In the genomic region with DNA sequence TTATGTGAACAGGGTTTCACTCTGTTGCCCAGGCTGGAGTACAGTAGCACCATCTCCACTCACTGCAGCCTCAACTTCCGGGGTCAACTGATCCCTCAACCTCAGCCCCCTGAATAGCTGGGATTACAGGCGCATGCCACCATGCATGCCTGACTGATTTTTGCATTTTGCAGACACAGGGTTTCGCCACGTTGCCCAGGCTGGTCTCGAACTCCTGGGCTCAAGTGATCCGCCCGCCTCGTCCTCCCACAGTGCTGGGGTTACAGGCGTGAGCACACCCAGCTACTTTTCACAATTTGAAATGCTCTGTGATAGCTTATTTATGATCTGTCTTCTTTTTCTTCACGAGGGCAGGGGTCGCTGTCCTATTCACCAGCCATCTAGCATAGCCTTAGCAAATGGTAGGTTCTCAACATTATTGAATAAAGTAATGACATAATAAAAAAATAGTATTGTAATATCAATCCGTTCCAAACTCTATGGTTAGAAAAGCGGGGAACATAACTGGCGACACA, we compare ENCODE assay signal across 8 cellular contexts. TPM values are rescaled to one million over a fixed set of nuclear protein-coding genes. Genes with fewer than 3 reads are reported as not detected.
A peak's percentile ranks its signal among the peaks of the same experiment; 100 is the strongest.
DNase-seq lines count a peak whose midpoint lies in the region; ATAC-seq and TF ChIP-seq lines count a peak whose summit lies in the region.

No MANE protein-coding gene starts in this region.

- TF ChIP-seq CTCF in hepatocyte (IDR thresholded peaks at IDR 0.05; ENCODE audit: poor library complexity) = no peak

- POLR2A ChIA-PET in T-cell (lab: Charles Lee) = interaction anchor here in 1 of 2 donors (0.6 to 0.7 kb wide), 2 partner anchors 13 to 372 kb away, joined by 3 to 5 read pairs; no protein-coding TSS in a partner anchor

- intact Hi-C loops in activated CD4-positive, alpha-beta T cell treated with anti-CD3 and anti-CD28 coated beads, Interleukin-2, amount 10 ng/mL, durations not matched to agents 24 days and 14 days (cut with micrococcal nuclease) = loop anchor here (1.0 to 10.0 kb wide), 4 partner anchors 8 to 362 kb away; no protein-coding TSS in a partner anchor

- peaks cover 54% of the 10 kb centered on the region for H3K4me1 Mint-ChIP-seq in activated CD4-positive, alpha-beta T cell treated with anti-CD3 and anti-CD28 coated beads, Interleukin-2, amount 10 ng/mL, durations not matched to agents 24 days and 14 days
- peaks cover 66 to 75% (median 74%) of the 10 kb centered on the region in 3 donors for H3K4me1 Mint-ChIP-seq in T-cell
- peaks cover 60% of the 10 kb centered on the region for H3K4me1 Mint-ChIP-seq in stimulated activated effector memory CD8-positive, alpha-beta T cell treated with anti-CD3 and anti-CD28 coated beads, Interleukin-12 subunit alpha, Interleukin-12 subunit beta, amount 100 ng/mL, for 72 hours

- no peak for ATAC-seq in T-cell (replicated peaks in 1 of 4)
- ATAC-seq in stimulated activated effector memory CD8-positive, alpha-beta T cell treated with anti-CD3 and anti-CD28 coated beads, Interleukin-12 subunit alpha, Interleukin-12 subunit beta, amount 100 ng/mL, for 72 hours = no peak

- peaks cover 33% of the 10 kb centered on the region for H3K36me3 Mint-ChIP-seq in activated CD4-positive, alpha-beta T cell treated with anti-CD3 and anti-CD28 coated beads, Interleukin-2, amount 10 ng/mL, durations not matched to agents 24 days and 14 days (ENCODE audit: low read depth)
- H3K36me3 Mint-ChIP-seq in T-cell = peaks cover 26% of the 10 kb centered on the region
- peaks cover 53% of the 10 kb centered on the region for H3K36me3 Mint-ChIP-seq in stimulated activated effector memory CD8-positive, alpha-beta T cell treated with anti-CD3 and anti-CD28 coated beads, Interleukin-12 subunit alpha, Interleukin-12 subunit beta, amount 100 ng/mL, for 72 hours

- no peaks in the 10 kb centered on the region for H3K27me3 Mint-ChIP-seq in activated CD4-positive, alpha-beta T cell treated with anti-CD3 and anti-CD28 coated beads, Interleukin-2, amount 10 ng/mL, durations not matched to agents 24 days and 14 days
- H3K27me3 Mint-ChIP-seq in T-cell = no peaks in the 10 kb centered on the region

- 70% methylated on average over 14 of the region's 14 CpGs for WGBS in hepatocyte (ENCODE audit: low lambda C conversion rate, missing lambda C conversion rate)

- H3K9me3 Mint-ChIP-seq in activated CD4-positive, alpha-beta T cell treated with anti-CD3 and anti-CD28 coated beads, Interleukin-2, amount 10 ng/mL, durations not matched to agents 24 days and 14 days = no peaks in the 10 kb centered on the region
- H3K9me3 Mint-ChIP-seq in T-cell = no peaks in the 10 kb centered on the region
- no peaks in the 10 kb centered on the region for H3K9me3 Mint-ChIP-seq in stimulated activated effector memory CD8-positive, alpha-beta T cell treated with anti-CD3 and anti-CD28 coated beads, Interleukin-12 subunit alpha, Interleukin-12 subunit beta, amount 100 ng/mL, for 72 hours

- DNase-seq in activated CD4-positive, alpha-beta T cell treated with anti-CD3 and anti-CD28 coated beads, Interleukin-2, amount 10 ng/mL, durations not matched to agents 24 days and 14 days = no peak
- DNase-seq in activated CD4-positive, alpha-beta T cell treated with anti-CD3 and anti-CD28 coated beads, Interleukin-2, amount 50 U/mL, for 4 hours = no peak
- DNase-seq in T-cell (no peak), hepatocyte (ENCODE audit: low spot score) (no peak), NCI-H69 (lab: John Stamatoyannopoulos, UW) (no peak), inferior parietal cortex (ENCODE audit: extremely low spot score) (no peak)
- no peak for DNase-seq in stimulated activated effector memory CD8-positive, alpha-beta T cell treated with anti-CD3 and anti-CD28 coated beads, Interleukin-12 subunit alpha, Interleukin-12 subunit beta, amount 100 ng/mL, for 72 hours (ENCODE audit: low spot score in 2 of 2)
- no peak for DNase-seq in activated CD4-positive, alpha-beta T cell treated with anti-CD3 and anti-CD28 coated beads, Interleukin-2, amount 50 U/mL, for 48 hours

- H2AFZ ChIP-seq in hepatocyte = peak overlapping the region; percentile 42

- H3K36me3 ChIP-seq in hepatocyte (replicated peaks; ENCODE audit: insufficient read depth, low read depth) = no peaks in the 10 kb centered on the region

- CTCF ChIA-PET in T-cell (lab: Charles Lee) = interaction anchor here (0.5 to 5.3 kb wide), 7 partner anchors 9 to 76 kb away, joined by 3 to 48 read pairs (median 4); no protein-coding TSS in a partner anchor

- H4K20me1 ChIP-seq in hepatocyte (ENCODE audit: insufficient read depth, poor library complexity, severe bottlenecking) = no peaks in the 10 kb centered on the region

- H3K27me3 ChIP-seq in hepatocyte = no peaks in the 10 kb centered on the region

- peak overlapping the region; percentile 49 for H3K4me2 ChIP-seq in hepatocyte

- H3K27ac Mint-ChIP-seq in activated CD4-positive, alpha-beta T cell treated with anti-CD3 and anti-CD28 coated beads, Interleukin-2, amount 10 ng/mL, durations not matched to agents 24 days and 14 days = no peak overlapping the region
- peak overlapping the region; percentile 83 to 89 for H3K27ac Mint-ChIP-seq in T-cell
- peak overlapping the region; percentile 98 for H3K27ac Mint-ChIP-seq in stimulated activated effector memory CD8-positive, alpha-beta T cell treated with anti-CD3 and anti-CD28 coated beads, Interleukin-12 subunit alpha, Interleukin-12 subunit beta, amount 100 ng/mL, for 72 hours

- peak overlapping the region; percentile 93 for H3K4me3 Mint-ChIP-seq in activated CD4-positive, alpha-beta T cell treated with anti-CD3 and anti-CD28 coated beads, Interleukin-2, amount 10 ng/mL, durations not matched to agents 24 days and 14 days
- peak overlapping the region; percentile 88 to 99 (median 91) for H3K4me3 Mint-ChIP-seq in T-cell
- peak overlapping the region; percentile 97 for H3K4me3 Mint-ChIP-seq in stimulated activated effector memory CD8-positive, alpha-beta T cell treated with anti-CD3 and anti-CD28 coated beads, Interleukin-12 subunit alpha, Interleukin-12 subunit beta, amount 100 ng/mL, for 72 hours

- no peak overlapping the region for H3K4me3 ChIP-seq in hepatocyte

- H3K27ac ChIP-seq in hepatocyte = no peak overlapping the region

- peaks cover 44% of the 10 kb centered on the region for H3K79me2 ChIP-seq in hepatocyte

- no peaks in the 10 kb centered on the region for H3K9me3 ChIP-seq in hepatocyte (ENCODE audit: low read depth)

- no peaks in the 10 kb centered on the region for H3K9me2 ChIP-seq in hepatocyte (replicated peaks; ENCODE audit: insufficient read depth)

- H3K4me1 ChIP-seq in hepatocyte (ENCODE audit: insufficient read depth) = peaks cover 14% of the 10 kb centered on the region

RNA-seq across cellular contexts. Expression of a gene that starts 0.5 kb away (rescaled TPM):
- 123 and 133 TPM in 2 replicates for total RNA-seq in activated CD4-positive, alpha-beta T cell treated with anti-CD3 and anti-CD28 coated beads, Interleukin-2, amount 10 ng/mL, durations not matched to agents 24 days and 14 days
- 100 to 1,000 TPM in 2 of 5 donors, 10 to 100 TPM in 3; 60.4 to 141 (median 69.8) TPM for total RNA-seq in T-cell
- 69.4 and 74.4 TPM in 2 replicates for total RNA-seq in hepatocyte
- polyA plus RNA-seq in hepatocyte = 51.6 and 56.2 TPM in 2 replicates

RNA-seq across cellular contexts. Expression of a gene that starts 27.2 kb away (rescaled TPM):
- total RNA-seq in activated CD4-positive, alpha-beta T cell treated with anti-CD3 and anti-CD28 coated beads, Interleukin-2, amount 10 ng/mL, durations not matched to agents 24 days and 14 days = 4.1 and 5.2 TPM in 2 replicates
- total RNA-seq in T-cell (1 to 10 TPM in 4 of 5 donors, under 1 TPM in 1; 0.82 to 4.7 (median 3.8) TPM), hepatocyte (5.6 and 6.0 TPM in 2 replicates)
- 1.5 and 3.8 TPM in 2 replicates for polyA plus RNA-seq in hepatocyte
